In the genomic region with DNA sequence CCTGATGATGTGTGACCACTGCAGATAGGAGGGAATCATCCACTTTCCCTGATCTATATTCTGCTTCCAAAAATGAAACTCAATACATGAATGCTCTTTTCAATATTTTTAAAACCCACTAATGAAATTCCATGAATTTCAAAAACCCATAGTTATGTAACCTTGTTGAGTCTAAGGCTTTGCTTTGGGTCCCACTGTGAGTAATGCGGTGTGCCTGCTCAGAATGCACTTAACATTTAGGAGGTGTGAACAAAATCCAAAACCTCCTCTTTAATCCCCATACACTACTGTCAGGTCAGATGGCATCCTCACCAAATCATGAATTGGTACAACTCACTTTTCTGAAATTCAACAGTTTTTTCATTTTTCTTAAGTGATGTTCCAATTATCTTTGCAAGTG, we compare ENCODE assay signal across 29 cellular contexts.
"Had no signal": no experiment of that assay in that cellular context is flagged by ENCODE, and none has a peak within 500 bp of the region (broad histone marks: within the 10 kb centered on the region; RNA-seq: fewer than 3 reads in every experiment).

No MANE protein-coding gene starts in this region.

- H3K9me3 Mint-ChIP-seq: activated naive CD4-positive, alpha-beta T cell treated with anti-CD3 and anti-CD28 coated beads, Interleukin-2, amount 50 U/mL, for 24 hours; activated naive CD8-positive, alpha-beta T cell treated with anti-CD3 and anti-CD28 coated beads, Interleukin-2, amount 50 U/mL, for 24 hours; activated T-helper 17 cell treated with anti-CD3 and anti-CD28 coated beads, Interleukin-2, amount 50 U/mL, for 72 hours; dendritic cell treated with granulocyte-macrophage colony-stimulating factor and Interleukin-4, amounts not matched to agents 40 ng/mL and 50 ng/mL, for 4 days; endodermal cell; T-helper 1 cell treated with Interleukin-12 subunit alpha and Interleukin-12 subunit beta and Interleukin-4 antibody, amounts not matched to agents 30 μg/mL and 1 μg/mL, for 36 hours had no signal

- H3K4me3 Mint-ChIP-seq: activated naive CD4-positive, alpha-beta T cell treated with anti-CD3 and anti-CD28 coated beads, Interleukin-2, amount 50 U/mL, for 24 hours; activated naive CD8-positive, alpha-beta T cell treated with anti-CD3 and anti-CD28 coated beads, Interleukin-2, amount 50 U/mL, for 24 hours; activated T-helper 17 cell treated with anti-CD3 and anti-CD28 coated beads, Interleukin-2, amount 50 U/mL, for 72 hours; dendritic cell treated with granulocyte-macrophage colony-stimulating factor and Interleukin-4, amounts not matched to agents 40 ng/mL and 50 ng/mL, for 4 days; endodermal cell; naive thymus-derived CD4-positive, alpha-beta T cell; T-helper 1 cell treated with Interleukin-12 subunit alpha and Interleukin-12 subunit beta and Interleukin-4 antibody, amounts not matched to agents 30 μg/mL and 1 μg/mL, for 36 hours had no signal

- H3K27ac Mint-ChIP-seq: activated naive CD8-positive, alpha-beta T cell treated with anti-CD3 and anti-CD28 coated beads, Interleukin-2, amount 50 U/mL, for 24 hours; activated T-helper 17 cell treated with anti-CD3 and anti-CD28 coated beads, Interleukin-2, amount 50 U/mL, for 72 hours; dendritic cell treated with granulocyte-macrophage colony-stimulating factor and Interleukin-4, amounts not matched to agents 40 ng/mL and 50 ng/mL, for 4 days; T-helper 1 cell treated with Interleukin-12 subunit alpha and Interleukin-12 subunit beta and Interleukin-4 antibody, amounts not matched to agents 30 μg/mL and 1 μg/mL, for 36 hours had no signal

- ATAC-seq: activated CD4-positive, CD25-positive, alpha-beta regulatory T cell treated with anti-CD3 and anti-CD28 coated beads, Interleukin-2, amount 50 U/mL, for 24 hours; activated naive CD8-positive, alpha-beta T cell treated with anti-CD3 and anti-CD28 coated beads, Interleukin-2, amount 50 U/mL, for 24 hours; activated T-helper 17 cell treated with anti-CD3 and anti-CD28 coated beads, Interleukin-2, amount 50 U/mL, for 72 hours; left ventricle myocardium superior; naive thymus-derived CD4-positive, alpha-beta T cell had no signal

- H3K4me1 Mint-ChIP-seq: activated naive CD4-positive, alpha-beta T cell treated with anti-CD3 and anti-CD28 coated beads, Interleukin-2, amount 50 U/mL, for 24 hours; activated naive CD8-positive, alpha-beta T cell treated with anti-CD3 and anti-CD28 coated beads, Interleukin-2, amount 50 U/mL, for 24 hours; activated T-helper 17 cell treated with anti-CD3 and anti-CD28 coated beads, Interleukin-2, amount 50 U/mL, for 72 hours had no signal

- H3K4me1 ChIP-seq: breast epithelium, parathyroid adenoma, right atrium auricular region had no signal

- H3K9me3 ChIP-seq: breast epithelium, esophagus muscularis mucosa, right atrium auricular region, tibial nerve had no signal

- H3K27me3 Mint-ChIP-seq: activated naive CD4-positive, alpha-beta T cell treated with anti-CD3 and anti-CD28 coated beads, Interleukin-2, amount 50 U/mL, for 24 hours; activated naive CD8-positive, alpha-beta T cell treated with anti-CD3 and anti-CD28 coated beads, Interleukin-2, amount 50 U/mL, for 24 hours; activated T-helper 17 cell treated with anti-CD3 and anti-CD28 coated beads, Interleukin-2, amount 50 U/mL, for 72 hours; dendritic cell treated with granulocyte-macrophage colony-stimulating factor and Interleukin-4, amounts not matched to agents 40 ng/mL and 50 ng/mL, for 4 days; naive thymus-derived CD4-positive, alpha-beta T cell had no signal

- H3K4me3 ChIP-seq: breast epithelium, esophagus muscularis mucosa, right atrium auricular region, tibial nerve had no signal

- DNase-seq: activated CD4-positive, alpha-beta T cell treated with anti-CD3 and anti-CD28 coated beads for 48 hours; activated CD4-positive, alpha-beta T cell treated with anti-CD3 and anti-CD28 coated beads, Interleukin-2, amount 50 U/mL, for 48 hours; activated CD8-positive, alpha-beta memory T cell treated with anti-CD3 and anti-CD28 coated beads for 24 hours; activated naive CD8-positive, alpha-beta T cell treated with anti-CD3 and anti-CD28 coated beads, Interleukin-2, amount 50 U/mL, for 24 hours; activated T-cell treated with anti-CD3 and anti-CD28 coated beads, Interleukin-2, amount 50 U/mL, for 1 hour; amygdala; central memory CD4-positive, alpha-beta T cell; endodermal cell; foreskin melanocyte; islet precursor cell; left ventricle myocardium superior; naive thymus-derived CD4-positive, alpha-beta T cell; occipital lobe; stimulated activated CD4-positive, alpha-beta T cell treated with anti-CD3 and anti-CD28 coated beads, Interleukin-15, amount 100 ng/mL, for 24 hours; stimulated activated CD4-positive, alpha-beta T cell treated with anti-CD3 and anti-CD28 coated beads, Interleukin-2, amount 100 ng/mL, for 24 hours; stimulated activated naive CD4-positive, alpha-beta T cell treated with Interleukin-2 at 50 U/mL for 16 hours; SW 1271; T1000; WERI-Rb-1 had no signal

- H3K27ac ChIP-seq: breast epithelium, esophagus muscularis mucosa, parathyroid adenoma, right atrium auricular region, tibial nerve, WERI-Rb-1 had no signal

- H3K36me3 ChIP-seq: breast epithelium, WERI-Rb-1 had no signal

- H3K27me3 ChIP-seq: breast epithelium, esophagus muscularis mucosa, right atrium auricular region, tibial nerve had no signal
